20 cellular contexts compared by ENCODE assay signal in genomic region chr20:41782255-41782654, GRCh38.
"Had no signal": no experiment of that assay in that cellular context is flagged by ENCODE, and none has a peak within 500 bp of the region (broad histone marks: within the 10 kb centered on the region; RNA-seq: fewer than 3 reads in every experiment).

No MANE protein-coding gene starts in this region.

- H3K36me3 ChIP-seq: SJSA1 had no signal

- H3K4me2 ChIP-seq: KMS-11 had no signal

- H3K4me3 ChIP-seq: K562, SJSA1, SK-N-MC had no signal

- H3K9me3 ChIP-seq: SJSA1 had no signal

- H3K27ac ChIP-seq: HL-60, KMS-11, SJSA1, SK-N-MC had no signal

- H3K4me1 ChIP-seq: SJSA1 had no signal

- H3K27me3 ChIP-seq: SJSA1 had no signal

- DNase-seq: MV-4-11, NCI-H1048, NCI-H1105, NCI-H1436 treated with DMSO at 0.1 percent for 48 hours, NCI-H1694, NCI-H187 treated with DMSO at 0.1 percent for 48 hours, NCI-H2029 treated with DMSO at 0.1 percent for 48 hours, NCI-H2227 treated with DMSO at 0.1 percent for 48 hours, NCI-H446 treated with DMSO at 0.1 percent for 48 hours, NCI-H510A treated with DMSO at 0.1 percent for 48 hours, NCI-H526 treated with DMSO at 0.1 percent for 48 hours, NCI-H774, Right ventricle myocardium superior, RPMI8226, SIG-M5 had no signal

- H3K9ac ChIP-seq: KMS-11 had no signal
